In genomic region chr16:12191102-12191501, GRCh38 we compare ENCODE assay signal across 20 cellular contexts.
DNase-seq lines count a peak whose midpoint lies in the region; ATAC-seq and TF ChIP-seq lines count a peak whose summit lies in the region.
"Had no signal": no experiment of that assay in that cellular context is flagged by ENCODE, and none has a peak within 500 bp of the region (broad histone marks: within the 10 kb centered on the region; RNA-seq: fewer than 3 reads in every experiment).

No MANE protein-coding gene starts in this region.

- DNase-seq in NCI-H2227 (lab: John Stamatoyannopoulos, UW; ENCODE audit: unreplicated experiment), result peak; percentile 32
- DNase-seq in NCI-H2227 treated with DMSO at 0.1 percent for 48 hours (lab: John Stamatoyannopoulos, UW), result no peak
- no peak for DNase-seq in H9
- peak; percentile 73 for DNase-seq in NCI-H69 (lab: John Stamatoyannopoulos, UW)
- no peak for DNase-seq in neuronal stem cell (ENCODE audit: low spot score)
- no peak for DNase-seq in stimulated activated naive CD4-positive, alpha-beta T cell (lab: John Stamatoyannopoulos, UW)
- DNase-seq in effector memory CD8-positive, alpha-beta T cell, result no peak
- no peak for DNase-seq in activated CD4-positive, alpha-beta T cell treated with anti-CD3 and anti-CD28 coated beads, Interleukin-2, amount 10 ng/mL, durations not matched to agents 7 days and 5 days
- DNase-seq: CD4-positive, alpha-beta T cell; GF-D8; Karpas-422; MV-4-11; NCI-H187 treated with DMSO at 0.1 percent for 48 hours; NCI-H2107; NCI-H446 treated with DMSO at 0.1 percent for 48 hours; PC-3; RPMI8226 had no signal

- H3T11ph ChIP-seq in H9 (ENCODE audit: low read length), result no peak overlapping the region

- H3K27ac ChIP-seq in H9 (ENCODE audit: insufficient read length, low read depth, low read length) (no peak overlapping the region), neuronal stem cell (replicated peaks; ENCODE audit: low read length) (no peak overlapping the region)
- H3K27ac ChIP-seq: BLaER1 had no signal

- no peaks in the 10 kb centered on the region for H3K36me3 Mint-ChIP-seq in H9 (ENCODE audit: insufficient read depth in 1 of 3, low read depth in 3 of 3)
- H3K36me3 Mint-ChIP-seq in effector memory CD8-positive, alpha-beta T cell (ENCODE audit: insufficient read depth), result no peaks in the 10 kb centered on the region
- H3K36me3 Mint-ChIP-seq in activated CD4-positive, alpha-beta T cell treated with anti-CD3 and anti-CD28 coated beads, Interleukin-2, amount 10 ng/mL, durations not matched to agents 7 days and 5 days (ENCODE audit: low read depth), result no peaks in the 10 kb centered on the region
- H3K36me3 Mint-ChIP-seq: IgD-negative memory B cell had no signal

- no peaks in the 10 kb centered on the region for H3K23me2 ChIP-seq in H9 (ENCODE audit: insufficient read length, low read depth, low read length, poor library complexity, severe bottlenecking)

- no peak for TF ChIP-seq CTCF in H9 (conservative IDR thresholded peaks at IDR 0.05)

- H2AK5ac ChIP-seq in H9 (ENCODE audit: insufficient read length, low read length) (no peak overlapping the region), neuronal stem cell (ENCODE audit: low read depth, low read length) (no peak overlapping the region)

- H2AFZ ChIP-seq in H9 (ENCODE audit: low read length), result no peak overlapping the region
- no peak overlapping the region for H2AFZ ChIP-seq in neuronal stem cell (ENCODE audit: low read length)

- no peaks in the 10 kb centered on the region for H3K79me2 ChIP-seq in H9 (ENCODE audit: insufficient read depth, low read length)

- no peak overlapping the region for H2BK5ac ChIP-seq in H9 (ENCODE audit: insufficient read length, low read length)
- no peak overlapping the region for H2BK5ac ChIP-seq in neuronal stem cell (ENCODE audit: low read length)

- no peaks in the 10 kb centered on the region for H3K9me3 Mint-ChIP-seq in H9
- H3K9me3 Mint-ChIP-seq in effector memory CD8-positive, alpha-beta T cell, result no peaks in the 10 kb centered on the region
- no peaks in the 10 kb centered on the region for H3K9me3 Mint-ChIP-seq in activated CD4-positive, alpha-beta T cell treated with anti-CD3 and anti-CD28 coated beads, Interleukin-2, amount 10 ng/mL, durations not matched to agents 7 days and 5 days
- H3K9me3 Mint-ChIP-seq: CD4-positive, alpha-beta T cell; IgD-negative memory B cell; T-helper 1 cell treated with Interleukin-12 subunit alpha and Interleukin-12 subunit beta and Interleukin-4 antibody, amounts not matched to agents 30 μg/mL and 1 μg/mL, for 36 hours had no signal

- no peak for ATAC-seq in effector memory CD8-positive, alpha-beta T cell (replicated peaks)
- ATAC-seq: PC-3 had no signal

- no peak overlapping the region for H2BK15ac ChIP-seq in H9 (ENCODE audit: low read depth, low read length)
- no peak overlapping the region for H2BK15ac ChIP-seq in neuronal stem cell (ENCODE audit: low read length)

- no peak overlapping the region; a peak in 1 of 7 replicates for H3K27ac Mint-ChIP-seq in H9
- H3K27ac Mint-ChIP-seq in effector memory CD8-positive, alpha-beta T cell, result no peak overlapping the region
- H3K27ac Mint-ChIP-seq in activated CD4-positive, alpha-beta T cell treated with anti-CD3 and anti-CD28 coated beads, Interleukin-2, amount 10 ng/mL, durations not matched to agents 7 days and 5 days, result no peak overlapping the region
- H3K27ac Mint-ChIP-seq: CD4-positive, alpha-beta T cell; IgD-negative memory B cell; T-helper 1 cell treated with Interleukin-12 subunit alpha and Interleukin-12 subunit beta and Interleukin-4 antibody, amounts not matched to agents 30 μg/mL and 1 μg/mL, for 36 hours had no signal

- H3K4me2 ChIP-seq in H9 (ENCODE audit: insufficient read depth, insufficient read length, low read length) (no peak overlapping the region), neuronal stem cell (ENCODE audit: insufficient read depth, low read length, poor library complexity, severe bottlenecking) (no peak overlapping the region)
- H3K4me2 ChIP-seq: BLaER1 had no signal

- H3K27me3 ChIP-seq in H9 (ENCODE audit: insufficient read depth, low read length), result no peaks in the 10 kb centered on the region
- H3K27me3 ChIP-seq in neuronal stem cell (ENCODE audit: control insufficient read depth in 3 of 3, insufficient read depth in 3 of 3, low read depth in 1 of 3, low read length in 3 of 3), result no peaks in the 10 kb centered on the region
- H3K27me3 ChIP-seq: BLaER1 had no signal

- H3K4me1 Mint-ChIP-seq in H9, result peaks cover 5 to 9% of the 10 kb centered on the region in 2 experiments
- H3K4me1 Mint-ChIP-seq in effector memory CD8-positive, alpha-beta T cell (ENCODE audit: low read depth in 2 of 2), result peaks cover 5 to 11% of the 10 kb centered on the region in 2 donors
- peaks cover 1% of the 10 kb centered on the region for H3K4me1 Mint-ChIP-seq in activated CD4-positive, alpha-beta T cell treated with anti-CD3 and anti-CD28 coated beads, Interleukin-2, amount 10 ng/mL, durations not matched to agents 7 days and 5 days

- no peak overlapping the region for H3K18ac ChIP-seq in H9 (ENCODE audit: insufficient read length, low read depth, low read length)
- H3K18ac ChIP-seq in neuronal stem cell (ENCODE audit: low read length), result peak overlapping the region; percentile 42

- no peaks in the 10 kb centered on the region for H4K20me1 ChIP-seq in H9 (ENCODE audit: control insufficient read depth, insufficient read depth, insufficient read length)

- no peaks in the 10 kb centered on the region; the same call in 1 of the 2 replicates for H3K27me3 Mint-ChIP-seq in H9 (ENCODE audit: low read depth)
- H3K27me3 Mint-ChIP-seq in effector memory CD8-positive, alpha-beta T cell, result no peaks in the 10 kb centered on the region
- H3K27me3 Mint-ChIP-seq in activated CD4-positive, alpha-beta T cell treated with anti-CD3 and anti-CD28 coated beads, Interleukin-2, amount 10 ng/mL, durations not matched to agents 7 days and 5 days, result no peaks in the 10 kb centered on the region
- H3K27me3 Mint-ChIP-seq: CD4-positive, alpha-beta T cell; IgD-negative memory B cell had no signal

- H4K5ac ChIP-seq in H9 (ENCODE audit: insufficient read length, low read depth, low read length), result no peak overlapping the region

- POLR2A ChIA-PET in activated CD4-positive, alpha-beta T cell treated with anti-CD3 and anti-CD28 coated beads, Interleukin-2, amount 10 ng/mL, durations not matched to agents 7 days and 5 days (lab: Charles Lee), result no interaction called here

- H4K91ac ChIP-seq in H9 (ENCODE audit: insufficient read length, low read depth, low read length) (no peak overlapping the region), neuronal stem cell (ENCODE audit: low read depth, low read length, poor library complexity) (no peak overlapping the region)

- no peak overlapping the region for H2BK120ac ChIP-seq in H9 (ENCODE audit: low read depth, low read length, poor library complexity, severe bottlenecking)
- H2BK120ac ChIP-seq in neuronal stem cell (ENCODE audit: low read depth, low read length), result no peak overlapping the region

- no CpG with 5 or more reads among the region's 6 CpGs for WGBS in H9 (ENCODE audit: extremely low coverage, insufficient read length, low lambda C conversion rate)
- WGBS in neuronal stem cell (ENCODE audit: extremely low coverage in 2 of 2, insufficient read length in 2 of 2, insufficient replicate concordance in 1 of 2), 2 donors, result no CpG with 5 or more reads among the region's 6 CpGs

- H3K14ac ChIP-seq in H9 (ENCODE audit: insufficient read depth, low read length), result peak overlapping the region; percentile 18; the same call in 1 of the 2 replicates
- no peak overlapping the region for H3K14ac ChIP-seq in neuronal stem cell (ENCODE audit: low read length)

- H3K4me1 ChIP-seq in H9 (ENCODE audit: insufficient read depth, low read length) (no peaks in the 10 kb centered on the region), neuronal stem cell (ENCODE audit: control insufficient read depth in 2 of 2, insufficient read depth in 1 of 2, low read depth in 1 of 2, low read length in 2 of 2) (no peaks in the 10 kb centered on the region)

- H2BK20ac ChIP-seq in H9 (ENCODE audit: low read depth, low read length, poor library complexity, severe bottlenecking), result no peak overlapping the region

- H3K9ac ChIP-seq in H9 (ENCODE audit: extremely low read depth, insufficient read length, low read length) (no peak overlapping the region), neuronal stem cell (ENCODE audit: low read depth, low read length, poor library complexity) (no peak overlapping the region)
- H3K9ac ChIP-seq: BLaER1 had no signal

- no peaks in the 10 kb centered on the region for H3K79me1 ChIP-seq in H9 (ENCODE audit: insufficient read depth, low read depth, low read length, poor library complexity, severe bottlenecking)
- no peaks in the 10 kb centered on the region for H3K79me1 ChIP-seq in neuronal stem cell (ENCODE audit: low read depth, low read length)

- CTCF ChIA-PET in activated CD4-positive, alpha-beta T cell treated with anti-CD3 and anti-CD28 coated beads, Interleukin-2, amount 10 ng/mL, durations not matched to agents 7 days and 5 days (lab: Charles Lee), result no interaction called here

- no peak overlapping the region for H3K4ac ChIP-seq in H9 (ENCODE audit: low read depth, low read length)
- H3K4ac ChIP-seq in neuronal stem cell (ENCODE audit: low read length), result no peak overlapping the region

- H4K8ac ChIP-seq in H9 (replicated peaks; ENCODE audit: insufficient read length, low read depth, low read length) (no peak overlapping the region), neuronal stem cell (ENCODE audit: low read depth, low read length) (no peak overlapping the region)

- H3K9me3 ChIP-seq in H9 (ENCODE audit: control insufficient read depth, low read depth, low read length) (no peaks in the 10 kb centered on the region), neuronal stem cell (replicated peaks in 1 of 2; ENCODE audit: control insufficient read depth in 2 of 2, insufficient read depth in 1 of 2, low read depth in 1 of 2, low read length in 2 of 2) (no peaks in the 10 kb centered on the region)
- H3K9me3 ChIP-seq: BLaER1 had no signal

- no peak overlapping the region for H2BK12ac ChIP-seq in H9 (ENCODE audit: insufficient read length, low read depth, low read length)
- no peak overlapping the region for H2BK12ac ChIP-seq in neuronal stem cell (ENCODE audit: low read length)

- H3K23ac ChIP-seq in H9 (ENCODE audit: insufficient read length, low read depth, low read length) (no peak overlapping the region), neuronal stem cell (ENCODE audit: low read depth, low read length, poor library complexity) (peak overlapping the region; percentile 57)

- H3K4me3 ChIP-seq in neuronal stem cell (ENCODE audit: low read length in 2 of 2), result no peak overlapping the region
- H3K4me3 ChIP-seq: BLaER1 had no signal

- H3K56ac ChIP-seq in H9 (ENCODE audit: insufficient read length, low read depth, low read length), result no peak overlapping the region

- H3K36me3 ChIP-seq in neuronal stem cell (replicated peaks in 1 of 2; ENCODE audit: control insufficient read depth in 2 of 2, insufficient read depth in 2 of 2, low read length in 2 of 2), result no peaks in the 10 kb centered on the region

- no peak overlapping the region for H3K4me3 Mint-ChIP-seq in H9
- H3K4me3 Mint-ChIP-seq in effector memory CD8-positive, alpha-beta T cell, result no peak overlapping the region
- H3K4me3 Mint-ChIP-seq in activated CD4-positive, alpha-beta T cell treated with anti-CD3 and anti-CD28 coated beads, Interleukin-2, amount 10 ng/mL, durations not matched to agents 7 days and 5 days, result no peak overlapping the region
- H3K4me3 Mint-ChIP-seq: CD4-positive, alpha-beta T cell; IgD-negative memory B cell; T-helper 1 cell treated with Interleukin-12 subunit alpha and Interleukin-12 subunit beta and Interleukin-4 antibody, amounts not matched to agents 30 μg/mL and 1 μg/mL, for 36 hours had no signal

Comparison
In these comparisons a context has a peak if more than half of its experiments do, and no peak if none do; other contexts are left out.
1. DNase-seq: peak in NCI-H2227 (single experiment) and NCI-H69 (single experiment); none in NCI-H2227 treated with DMSO at 0.1 percent for 48 hours (single experiment), H9 (single experiment), neuronal stem cell (single experiment), stimulated activated naive CD4-positive, alpha-beta T cell (0 of 6), effector memory CD8-positive, alpha-beta T cell (0 of 3) and activated CD4-positive, alpha-beta T cell treated with anti-CD3 and anti-CD28 coated beads, Interleukin-2, amount 10 ng/mL, durations not matched to agents 7 days and 5 days (single experiment).